In the genomic region with DNA sequence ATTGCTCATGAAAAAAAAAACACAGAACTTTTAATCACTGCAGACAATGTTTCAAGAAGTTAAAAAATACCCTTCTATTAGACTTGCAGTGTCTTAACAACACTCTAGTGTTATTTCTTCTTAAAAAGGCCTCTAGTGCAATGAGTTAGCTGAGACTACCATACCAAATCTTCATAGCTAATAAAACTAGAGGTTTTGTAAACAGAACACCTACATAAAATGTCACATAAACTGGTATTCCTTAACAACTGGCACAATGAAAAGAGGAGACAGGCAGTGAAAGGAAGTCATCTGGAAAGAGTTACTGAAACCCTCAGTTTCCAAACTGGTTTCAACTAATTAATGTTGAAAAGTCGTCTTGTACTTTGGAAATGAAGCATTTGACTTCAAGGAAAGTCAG, we compare ENCODE assay signal across 26 cellular contexts.
"Had no signal": no experiment of that assay in that cellular context is flagged by ENCODE, and none has a peak within 500 bp of the region (broad histone marks: within the 10 kb centered on the region; RNA-seq: fewer than 3 reads in every experiment).

No MANE protein-coding gene starts in this region.

- H3K36me3 ChIP-seq: esophagus muscularis mucosa, gastroesophageal sphincter had no signal

- FAIRE-seq: astrocyte, colon had no signal

- H3K27me3 ChIP-seq: esophagus muscularis mucosa, gastroesophageal sphincter had no signal

- H3K4me1 ChIP-seq: esophagus muscularis mucosa, gastroesophageal sphincter had no signal

- DNase-seq: activated CD4-positive, alpha-beta memory T cell treated with anti-CD3 and anti-CD28 coated beads, Interleukin-2, amount 10 ng/mL, durations not matched to agents 7 days and 5 days; activated CD4-positive, alpha-beta T cell treated with anti-CD3 and anti-CD28 coated beads for 1 hour; activated CD4-positive, alpha-beta T cell treated with anti-CD3 and anti-CD28 coated beads for 4 hours; activated CD4-positive, alpha-beta T cell treated with anti-CD3 and anti-CD28 coated beads, Interleukin-2, amount 10 ng/mL, durations not matched to agents 7 days and 5 days; activated CD4-positive, alpha-beta T cell treated with anti-CD3 and anti-CD28 coated beads, Interleukin-2, amount 50 U/mL, for 4 hours; activated CD8-positive, alpha-beta memory T cell treated with anti-CD3 and anti-CD28 coated beads, Interleukin-2, amount 50 U/mL, for 48 hours; activated gamma-delta T cell treated with Interleukin-2 at 50 U/mL for 16 hours; activated naive CD4-positive, alpha-beta T cell treated with anti-CD3 and anti-CD28 coated beads, Interleukin-2, amount 50 U/mL, for 16 hours; activated naive CD4-positive, alpha-beta T cell treated with Interleukin-2 at 50 U/mL for 16 hours; activated T-cell treated with anti-CD3 and anti-CD28 coated beads for 4 hours; activated T-cell treated with anti-CD3 and anti-CD28 coated beads, Interleukin-2, amount 50 U/mL, for 24 hours; activated T-cell treated with anti-CD3 and anti-CD28 coated beads, Interleukin-2, amount 50 U/mL, for 72 hours; amniotic stem cell; anterior cingulate cortex; caudate nucleus; cortex of kidney; dermis blood vessel endothelial cell; effector CD4-positive, alpha-beta T cell; effector memory CD8-positive, alpha-beta T cell; erythroblast; foreskin melanocyte; T-helper 2 cell had no signal

- H3K4me3 ChIP-seq: esophagus muscularis mucosa, gastroesophageal sphincter had no signal

- H3K9me3 ChIP-seq: esophagus muscularis mucosa, gastroesophageal sphincter had no signal

- H3K27ac ChIP-seq: esophagus muscularis mucosa, gastroesophageal sphincter had no signal
